8 cellular contexts compared by ENCODE assay signal in the genomic region with DNA sequence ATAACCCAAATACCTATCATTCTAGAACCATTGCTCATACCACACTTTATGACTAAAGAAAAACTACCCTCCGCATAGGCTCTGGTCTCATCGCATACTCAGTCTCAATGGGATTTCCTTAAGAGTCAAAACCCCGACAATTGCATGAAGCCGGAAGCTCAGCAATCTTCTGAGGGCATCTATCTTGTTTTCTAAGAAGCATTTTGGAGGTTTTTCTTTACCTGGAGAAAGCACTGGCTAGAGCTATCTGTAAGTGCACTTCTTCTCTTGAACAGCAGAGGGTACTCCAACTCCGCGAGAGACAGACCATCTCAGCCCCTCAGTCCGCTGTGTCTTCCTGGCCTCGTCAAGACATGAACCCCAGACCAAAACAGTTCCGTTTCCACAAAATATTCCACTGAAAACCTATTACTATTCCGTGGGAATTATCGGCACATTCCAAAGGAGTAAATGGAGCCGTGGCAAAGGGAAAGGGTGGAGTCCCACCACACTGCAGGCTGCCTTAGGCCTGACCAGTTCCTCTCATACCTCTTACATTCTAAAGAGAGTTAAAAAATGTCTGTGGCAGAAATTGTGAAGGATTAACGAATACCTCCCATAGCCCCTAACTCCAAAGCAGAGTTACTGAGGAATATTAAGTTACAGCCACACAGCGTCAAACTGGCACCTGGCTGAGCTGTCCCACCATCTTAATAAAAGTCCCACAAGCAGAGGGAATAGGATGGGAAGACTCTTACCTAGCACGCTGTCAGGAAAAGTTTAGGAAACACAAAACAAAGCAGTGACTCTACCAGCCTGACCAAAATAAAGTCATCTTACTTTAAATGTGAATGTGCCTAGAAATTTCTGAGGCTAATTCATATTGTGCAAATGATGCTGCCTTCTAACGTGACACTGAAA.
DNase-seq lines count a peak whose midpoint lies in the region; ATAC-seq, FAIRE-seq and TF ChIP-seq lines count a peak whose summit lies in the region.

No MANE protein-coding gene starts in this region.

- DNase-seq in HS-27A (ENCODE audit: low read depth) = peak; percentile 78
- DNase-seq in OCI-M1 (lab: John Stamatoyannopoulos, UW) = peak; percentile 82
- peak; percentile 31 for DNase-seq in activated naive CD8-positive, alpha-beta T cell treated with anti-CD3 and anti-CD28 coated beads, Interleukin-2, amount 10 ng/mL, durations not matched to agents 7 days and 5 days
- DNase-seq in left ventricle myocardium inferior = no peak
- DNase-seq in pulmonary artery endothelial cell (ENCODE audit: low read depth, low spot score) = peak; percentile 7
- no peak for DNase-seq in SKM-1 treated with dmso at 0.1 percent for 144 hours (lab: John Stamatoyannopoulos, UW; ENCODE audit: unreplicated experiment)

- no peak overlapping the region for H3K27ac ChIP-seq in left ventricle myocardium inferior (replicated peaks)

- no peaks in the 10 kb centered on the region for H3K36me3 Mint-ChIP-seq in activated naive CD8-positive, alpha-beta T cell treated with anti-CD3 and anti-CD28 coated beads, Interleukin-2, amount 10 ng/mL, durations not matched to agents 7 days and 5 days

- peaks cover 14% of the 10 kb centered on the region for H3K27me3 Mint-ChIP-seq in activated naive CD8-positive, alpha-beta T cell treated with anti-CD3 and anti-CD28 coated beads, Interleukin-2, amount 10 ng/mL, durations not matched to agents 7 days and 5 days

- peak; percentile 76 for TF ChIP-seq CTCF in left ventricle myocardium inferior (IDR thresholded peaks at IDR 0.05; ENCODE audit: borderline replicate concordance)

- H3K4me1 Mint-ChIP-seq in activated naive CD8-positive, alpha-beta T cell treated with anti-CD3 and anti-CD28 coated beads, Interleukin-2, amount 10 ng/mL, durations not matched to agents 7 days and 5 days = peaks cover 5% of the 10 kb centered on the region

- peak; percentile 100 for ATAC-seq in GM21526 (IDR thresholded peaks at IDR 0.05; ENCODE audit: low FRiP score, unreplicated experiment)
- peak; percentile 94 for ATAC-seq in activated naive CD8-positive, alpha-beta T cell treated with anti-CD3 and anti-CD28 coated beads, Interleukin-2, amount 10 ng/mL, durations not matched to agents 7 days and 5 days (ENCODE audit: low read depth)

- H3K27ac Mint-ChIP-seq in activated naive CD8-positive, alpha-beta T cell treated with anti-CD3 and anti-CD28 coated beads, Interleukin-2, amount 10 ng/mL, durations not matched to agents 7 days and 5 days = no peak overlapping the region

- intact Hi-C loops in left ventricle myocardium inferior (cut with micrococcal nuclease) = no loop called here

- POLR2A ChIA-PET in activated naive CD8-positive, alpha-beta T cell treated with anti-CD3 and anti-CD28 coated beads, Interleukin-2, amount 10 ng/mL, durations not matched to agents 7 days and 5 days (lab: Charles Lee) = no interaction called here

- no peaks in the 10 kb centered on the region for H3K27me3 ChIP-seq in left ventricle myocardium inferior (ENCODE audit: low read depth)

- no peaks in the 10 kb centered on the region for H3K9me3 Mint-ChIP-seq in activated naive CD8-positive, alpha-beta T cell treated with anti-CD3 and anti-CD28 coated beads, Interleukin-2, amount 10 ng/mL, durations not matched to agents 7 days and 5 days

- H3K4me3 Mint-ChIP-seq in activated naive CD8-positive, alpha-beta T cell treated with anti-CD3 and anti-CD28 coated beads, Interleukin-2, amount 10 ng/mL, durations not matched to agents 7 days and 5 days = peak overlapping the region; percentile 52

- no peaks in the 10 kb centered on the region for H3K36me3 ChIP-seq in left ventricle myocardium inferior

- FAIRE-seq in G401.6 (lab: Jason Lieb, UNC) = peak; percentile 93

- no peaks in the 10 kb centered on the region for H3K9me3 ChIP-seq in left ventricle myocardium inferior (replicated peaks)

- H3K4me3 ChIP-seq in left ventricle myocardium inferior = peak overlapping the region; percentile 32

- peaks cover 4% of the 10 kb centered on the region for H3K4me1 ChIP-seq in left ventricle myocardium inferior

Comparison
In these comparisons a context has a peak if more than half of its experiments do, and no peak if none do; other contexts are left out.
1. DNase-seq: peak in HS-27A (single experiment), OCI-M1 (single experiment), activated naive CD8-positive, alpha-beta T cell treated with anti-CD3 and anti-CD28 coated beads, Interleukin-2, amount 10 ng/mL, durations not matched to agents 7 days and 5 days (single experiment) and pulmonary artery endothelial cell (single experiment); none in left ventricle myocardium inferior (single experiment) and SKM-1 treated with dmso at 0.1 percent for 144 hours (single experiment).